In the genomic region with DNA sequence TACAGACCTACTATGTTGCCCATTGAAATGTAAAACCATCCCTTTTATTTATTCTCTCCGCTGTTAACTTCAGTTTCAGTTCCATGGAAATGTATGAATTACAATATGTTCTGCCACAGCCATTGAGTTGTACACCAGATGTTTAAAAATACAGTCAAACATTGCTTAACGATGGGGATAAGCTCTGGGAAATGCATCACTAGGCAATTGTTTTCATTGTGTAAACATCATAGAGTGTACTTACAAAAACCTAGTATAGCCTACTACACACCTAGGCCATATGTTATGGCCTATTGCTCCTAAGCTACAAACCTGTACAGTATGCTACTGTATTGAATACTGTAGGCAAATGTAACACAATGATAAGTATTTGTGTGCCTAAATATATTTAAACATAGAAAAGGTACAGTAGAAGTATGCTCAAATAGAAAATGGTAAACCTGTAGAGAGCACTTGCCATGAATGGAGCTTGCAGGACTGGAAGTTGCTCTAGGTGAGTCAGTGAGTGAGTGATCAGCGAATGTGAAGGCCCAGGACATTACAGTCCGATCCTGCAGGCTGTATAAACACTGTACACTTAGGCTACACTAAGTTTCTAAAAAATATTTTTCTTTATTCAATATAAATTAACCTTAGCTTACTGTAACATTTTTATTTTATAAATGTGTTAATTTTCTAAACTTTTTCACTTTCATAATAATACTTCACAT, we compare ENCODE assay signal across 26 cellular contexts. TPM values are rescaled to one million over a fixed set of nuclear protein-coding genes. Genes with fewer than 3 reads are reported as not detected.
DNase-seq lines count a peak whose midpoint lies in the region; ATAC-seq, FAIRE-seq and TF ChIP-seq lines count a peak whose summit lies in the region.
"Had no signal": no experiment of that assay in that cellular context is flagged by ENCODE, and none has a peak within 500 bp of the region (broad histone marks: within the 10 kb centered on the region; RNA-seq: fewer than 3 reads in every experiment).

No MANE protein-coding gene starts in this region.

- no peak for TF ChIP-seq CTCF in left lung (IDR thresholded peaks at IDR 0.05)

- intact Hi-C loops in left lung (cut with DNase I) = no loop called here

- DNase-seq in NCI-H1417 (lab: John Stamatoyannopoulos, UW) (peak in 2 of 3 experiments; percentile 13 to 26), NCI-H1417 treated with DMSO at 0.1 percent for 48 hours (lab: John Stamatoyannopoulos, UW) (no peak), NCI-H2029 (lab: John Stamatoyannopoulos, UW) (peak; percentile 27), left lung (no peak), activated T-cell treated with anti-CD3 and anti-CD28 coated beads for 4 hours (no peak), NCI-H2196 treated with DMSO at 0.1 percent for 48 hours (lab: John Stamatoyannopoulos, UW; ENCODE audit: unreplicated experiment) (no peak)
- DNase-seq: 8988T; Caco-2; CD4-positive, alpha-beta memory T cell; DMS 273 treated with DMSO at 0.1 percent for 48 hours; GDM1; H7; KG1; NCI-H1105 treated with DMSO at 0.1 percent for 48 hours; NCI-H1694 treated with DMSO at 0.1 percent for 48 hours; NCI-H446; NCI-H69; SHP77 treated with DMSO at 0.1 percent for 48 hours had no signal

- peak; percentile 65 for FAIRE-seq in colon (lab: Jason Lieb, UNC)
- FAIRE-seq: HepG2 had no signal

- no peaks in the 10 kb centered on the region for H3K9me3 ChIP-seq in left lung
- H3K9me3 ChIP-seq: BLaER1 treated with 17β-estradiol and CSF1 and Interleukin-3, amounts not matched to agents 10 nM and 100 nM; Caco-2 had no signal

- H3K4me3 ChIP-seq in left lung = no peak overlapping the region
- H3K4me3 ChIP-seq: BLaER1 treated with 17β-estradiol and CSF1 and Interleukin-3, amounts not matched to agents 10 nM and 100 nM; SK-N-MC had no signal

- no peaks in the 10 kb centered on the region for H3K36me3 ChIP-seq in left lung
- H3K36me3 ChIP-seq: BLaER1 treated with 17β-estradiol and CSF1 and Interleukin-3, amounts not matched to agents 10 nM and 100 nM had no signal

- H3K27me3 ChIP-seq in left lung = peaks cover 0 to 11% of the 10 kb centered on the region in 2 donors
- H3K27me3 ChIP-seq: BLaER1 treated with 17β-estradiol and CSF1 and Interleukin-3, amounts not matched to agents 10 nM and 100 nM had no signal

- ATAC-seq in left lung = peak; percentile 41
- no peak for ATAC-seq in GM21576 (IDR thresholded peaks at IDR 0.05; ENCODE audit: unreplicated experiment)
- ATAC-seq: HepG2 had no signal

- H3K4me1 ChIP-seq in left lung = peaks cover 0 to 29% of the 10 kb centered on the region in 2 donors
- H3K4me1 ChIP-seq: Caco-2 had no signal

- H3K27ac ChIP-seq in left lung = no peak overlapping the region
- H3K27ac ChIP-seq: BLaER1 treated with 17β-estradiol and CSF1 and Interleukin-3, amounts not matched to agents 10 nM and 100 nM; HL-60; RWPE1; SK-N-MC had no signal

RNA-seq across cellular contexts. Expression of gene PF4V1, which starts 2.7 kb away (rescaled TPM):
- not detected for total RNA-seq in left lung
- total RNA-seq: Caco-2; CD4-positive, alpha-beta memory T cell; H7; HepG2; HT-29 had no signal

RNA-seq across cellular contexts. Expression of gene CXCL6, which starts 13.9 kb away (rescaled TPM):
- 1 to 10 TPM in 1 of 2 donors, under 1 TPM in 1; 0.15 to 4.8 TPM for total RNA-seq in left lung
- total RNA-seq: Caco-2; CD4-positive, alpha-beta memory T cell; HepG2 had no signal

RNA-seq across cellular contexts. Expression of gene CXCL1, which starts 18.8 kb away (rescaled TPM):
- 10 to 100 TPM in 1 of 2 donors, 1 to 10 TPM in 1; 4.1 to 39.0 TPM for total RNA-seq in left lung
- total RNA-seq: Caco-2; CD4-positive, alpha-beta memory T cell; H7 had no signal

Comparison
In these comparisons a context has a peak if more than half of its experiments do, and no peak if none do; other contexts are left out.
1. DNase-seq: peak in NCI-H1417 (2 of 3) and NCI-H2029 (single experiment); none in NCI-H1417 treated with DMSO at 0.1 percent for 48 hours (single experiment), left lung (0 of 2), activated T-cell treated with anti-CD3 and anti-CD28 coated beads for 4 hours (single experiment) and NCI-H2196 treated with DMSO at 0.1 percent for 48 hours (single experiment).